20 cellular contexts compared by ENCODE assay signal in genomic region chr21:44592446-44593365, GRCh38. TPM values are rescaled to one million over a fixed set of nuclear protein-coding genes. Genes with fewer than 3 reads are reported as not detected.
DNase-seq lines count a peak whose midpoint lies in the region; ATAC-seq and TF ChIP-seq lines count a peak whose summit lies in the region.
"Had no signal": no experiment of that assay in that cellular context is flagged by ENCODE, and none has a peak within 500 bp of the region (broad histone marks: within the 10 kb centered on the region; RNA-seq: fewer than 3 reads in every experiment).

TSS of gene KRTAP10-6 (minus strand) at chr21:44592505. CDS start at chr21:44592484, 21 bp downstream.

- DNase-seq in activated CD8-positive, alpha-beta memory T cell treated with anti-CD3 and anti-CD28 coated beads, Interleukin-2, amount 10 ng/mL, durations not matched to agents 7 days and 5 days, result peak; percentile 37
- no peak for DNase-seq in activated CD8-positive, alpha-beta memory T cell treated with anti-CD3 and anti-CD28 coated beads for 24 hours
- DNase-seq in Peyer's patch (peak in 2 of 3 donors; percentile 37 to 46), right lobe of liver (peak in 1 of 3 donors; percentile 51), body of pancreas (no peak), foreskin fibroblast (no peak)
- DNase-seq in stimulated activated CD8-positive, alpha-beta memory T cell treated with anti-CD3 and anti-CD28 coated beads, Interleukin-4, amount 100 ng/mL, for 48 hours, result peak; percentile 16
- DNase-seq in stimulated activated naive B cell treated with anti-CD40 and anti-IgM and Interleukin-4, amounts not matched to agents 10 μg/mL and 1 μg/mL and 100 μg/mL, for 72 hours, result no peak
- DNase-seq: CD4-positive, alpha-beta T cell; central memory CD4-positive, alpha-beta T cell; esophagus squamous epithelium; immature natural killer cell; NCI-H1930; NCI-H510A had no signal

- H3K4me3 Mint-ChIP-seq in activated CD8-positive, alpha-beta memory T cell treated with anti-CD3 and anti-CD28 coated beads, Interleukin-2, amount 10 ng/mL, durations not matched to agents 7 days and 5 days, result no peak within 1 kb of the TSS
- no peak within 1 kb of the TSS for H3K4me3 Mint-ChIP-seq in stimulated activated naive B cell treated with anti-CD40 and anti-IgM and Interleukin-4, amounts not matched to agents 10 μg/mL and 1 μg/mL and 100 μg/mL, for 72 hours
- H3K4me3 Mint-ChIP-seq: CD4-positive, alpha-beta T cell; immature natural killer cell; stimulated activated effector memory CD8-positive, alpha-beta T cell treated with anti-CD3 and anti-CD28 coated beads, Interleukin-12 subunit alpha, Interleukin-12 subunit beta, amount 100 ng/mL, for 72 hours had no signal

- CTCF ChIA-PET in activated CD8-positive, alpha-beta memory T cell treated with anti-CD3 and anti-CD28 coated beads, Interleukin-2, amount 10 ng/mL, durations not matched to agents 7 days and 5 days (lab: Charles Lee), result no interaction called here

- H3K4me1 ChIP-seq in Peyer's patch (no peaks in the 10 kb centered on the region), right lobe of liver (peaks cover 0 to 8% (median 0%) of the 10 kb centered on the region in 4 donors), body of pancreas (no peaks in the 10 kb centered on the region)
- H3K4me1 ChIP-seq: SJSA1 had no signal

- no peaks in the 10 kb centered on the region for H3K36me3 Mint-ChIP-seq in activated CD8-positive, alpha-beta memory T cell treated with anti-CD3 and anti-CD28 coated beads, Interleukin-2, amount 10 ng/mL, durations not matched to agents 7 days and 5 days
- no peaks in the 10 kb centered on the region for H3K36me3 Mint-ChIP-seq in stimulated activated naive B cell treated with anti-CD40 and anti-IgM and Interleukin-4, amounts not matched to agents 10 μg/mL and 1 μg/mL and 100 μg/mL, for 72 hours
- H3K36me3 Mint-ChIP-seq: immature natural killer cell; stimulated activated effector memory CD8-positive, alpha-beta T cell treated with anti-CD3 and anti-CD28 coated beads, Interleukin-12 subunit alpha, Interleukin-12 subunit beta, amount 100 ng/mL, for 72 hours had no signal

- H3K36me3 ChIP-seq in Peyer's patch, result no peaks in the 10 kb centered on the region
- H3K36me3 ChIP-seq in right lobe of liver, result no peaks in the 10 kb centered on the region
- no peaks in the 10 kb centered on the region for H3K36me3 ChIP-seq in body of pancreas (replicated peaks in 1 of 2; ENCODE audit: insufficient read depth in 1 of 2, low read depth in 2 of 2)
- H3K36me3 ChIP-seq: esophagus squamous epithelium, SJSA1, thoracic aorta had no signal

- H3K27ac Mint-ChIP-seq in activated CD8-positive, alpha-beta memory T cell treated with anti-CD3 and anti-CD28 coated beads, Interleukin-2, amount 10 ng/mL, durations not matched to agents 7 days and 5 days, result no peak within 1 kb of the TSS
- no peak within 1 kb of the TSS for H3K27ac Mint-ChIP-seq in stimulated activated naive B cell treated with anti-CD40 and anti-IgM and Interleukin-4, amounts not matched to agents 10 μg/mL and 1 μg/mL and 100 μg/mL, for 72 hours
- H3K27ac Mint-ChIP-seq: CD4-positive, alpha-beta T cell; immature natural killer cell; stimulated activated effector memory CD8-positive, alpha-beta T cell treated with anti-CD3 and anti-CD28 coated beads, Interleukin-12 subunit alpha, Interleukin-12 subunit beta, amount 100 ng/mL, for 72 hours had no signal

- H3K27me3 ChIP-seq in Peyer's patch (no peaks in the 10 kb centered on the region), right lobe of liver (no peaks in the 10 kb centered on the region), body of pancreas (no peaks in the 10 kb centered on the region)

- H3K27me3 Mint-ChIP-seq in activated CD8-positive, alpha-beta memory T cell treated with anti-CD3 and anti-CD28 coated beads, Interleukin-2, amount 10 ng/mL, durations not matched to agents 7 days and 5 days, result peaks cover 9% of the 10 kb centered on the region
- H3K27me3 Mint-ChIP-seq in stimulated activated naive B cell treated with anti-CD40 and anti-IgM and Interleukin-4, amounts not matched to agents 10 μg/mL and 1 μg/mL and 100 μg/mL, for 72 hours, result peaks cover 25 to 28% of the 10 kb centered on the region in 2 donors

- no peak within 1 kb of the TSS for H3K27ac ChIP-seq in Peyer's patch
- H3K27ac ChIP-seq in right lobe of liver, result peak within 1 kb of the TSS in 1 of 3 donors; percentile 53
- no peak within 1 kb of the TSS for H3K27ac ChIP-seq in body of pancreas
- H3K27ac ChIP-seq: esophagus squamous epithelium, SJSA1, thoracic aorta had no signal

- no peak within 1 kb of the TSS for H3K4me3 ChIP-seq in Peyer's patch
- no peak within 1 kb of the TSS for H3K4me3 ChIP-seq in right lobe of liver
- no peak within 1 kb of the TSS for H3K4me3 ChIP-seq in body of pancreas
- H3K4me3 ChIP-seq in foreskin fibroblast (ENCODE audit: low read depth in 1 of 2, low read length in 2 of 2), result no peak within 1 kb of the TSS
- H3K4me3 ChIP-seq: SJSA1, thoracic aorta had no signal

- H3K4me1 Mint-ChIP-seq in activated CD8-positive, alpha-beta memory T cell treated with anti-CD3 and anti-CD28 coated beads, Interleukin-2, amount 10 ng/mL, durations not matched to agents 7 days and 5 days, result no peaks in the 10 kb centered on the region
- no peaks in the 10 kb centered on the region for H3K4me1 Mint-ChIP-seq in stimulated activated naive B cell treated with anti-CD40 and anti-IgM and Interleukin-4, amounts not matched to agents 10 μg/mL and 1 μg/mL and 100 μg/mL, for 72 hours
- H3K4me1 Mint-ChIP-seq: immature natural killer cell had no signal

- TF ChIP-seq POLR2A in Peyer's patch (IDR thresholded peaks at IDR 0.05) (no peak), right lobe of liver (IDR thresholded peaks at IDR 0.05) (no peak), body of pancreas (IDR thresholded peaks at IDR 0.05) (no peak)

- no peak for ATAC-seq in activated CD8-positive, alpha-beta memory T cell treated with anti-CD3 and anti-CD28 coated beads, Interleukin-2, amount 10 ng/mL, durations not matched to agents 7 days and 5 days
- ATAC-seq in right lobe of liver (peak; percentile 7 to 51 (median 22)), body of pancreas (no peak)
- ATAC-seq in stimulated activated naive B cell treated with anti-CD40 and anti-IgM and Interleukin-4, amounts not matched to agents 10 μg/mL and 1 μg/mL and 100 μg/mL, for 72 hours (replicated peaks), result no peak
- ATAC-seq: stimulated activated effector memory CD8-positive, alpha-beta T cell treated with anti-CD3 and anti-CD28 coated beads, Interleukin-12 subunit alpha, Interleukin-12 subunit beta, amount 100 ng/mL, for 72 hours had no signal

- 50% methylated on average over 1 of the region's 33 CpGs for WGBS in right lobe of liver (ENCODE audit: insufficient coverage, low coverage, low lambda C conversion rate, missing lambda C conversion rate)
- WGBS in body of pancreas, 2 donors, result 50 to 52% methylated on average over 8 to 32 of the region's 33 CpGs

- H3K9me3 Mint-ChIP-seq in activated CD8-positive, alpha-beta memory T cell treated with anti-CD3 and anti-CD28 coated beads, Interleukin-2, amount 10 ng/mL, durations not matched to agents 7 days and 5 days (ENCODE audit: low read depth), result no peaks in the 10 kb centered on the region
- H3K9me3 Mint-ChIP-seq in stimulated activated naive B cell treated with anti-CD40 and anti-IgM and Interleukin-4, amounts not matched to agents 10 μg/mL and 1 μg/mL and 100 μg/mL, for 72 hours, result no peaks in the 10 kb centered on the region
- H3K9me3 Mint-ChIP-seq: CD4-positive, alpha-beta T cell; immature natural killer cell; stimulated activated effector memory CD8-positive, alpha-beta T cell treated with anti-CD3 and anti-CD28 coated beads, Interleukin-12 subunit alpha, Interleukin-12 subunit beta, amount 100 ng/mL, for 72 hours had no signal

- no peaks in the 10 kb centered on the region for H3K9me3 ChIP-seq in Peyer's patch
- no peaks in the 10 kb centered on the region for H3K9me3 ChIP-seq in right lobe of liver
- no peaks in the 10 kb centered on the region for H3K9me3 ChIP-seq in body of pancreas
- H3K9me3 ChIP-seq: esophagus squamous epithelium, SJSA1, thoracic aorta had no signal

- intact Hi-C loops in right lobe of liver (cut with DNase I) (no loop called here), body of pancreas (cut with DNase I) (no loop called here)

- TF ChIP-seq CTCF in Peyer's patch (IDR thresholded peaks at IDR 0.05), result no peak
- no peak for TF ChIP-seq CTCF in right lobe of liver (IDR thresholded peaks at IDR 0.05)
- TF ChIP-seq CTCF in body of pancreas (IDR thresholded peaks at IDR 0.05), result no peak
- TF ChIP-seq CTCF in foreskin fibroblast (IDR thresholded peaks at IDR 0.05; ENCODE audit: low read depth, low read length), result no peak

RNA-seq across cellular contexts. Expression of gene KRTAP10-6, which starts in this region (rescaled TPM):
- not detected for total RNA-seq in activated CD8-positive, alpha-beta memory T cell treated with anti-CD3 and anti-CD28 coated beads, Interleukin-2, amount 10 ng/mL, durations not matched to agents 7 days and 5 days
- total RNA-seq in Peyer's patch (not detected), right lobe of liver (not detected), body of pancreas (not detected)
- total RNA-seq: activated CD8-positive, alpha-beta memory T cell treated with anti-CD3 and anti-CD28 coated beads for 36 hours; CD4-positive, alpha-beta T cell; esophagus squamous epithelium; OCI-LY7; SJSA1; T-helper 2 cell treated with Interferon-gamma antibody and Interleukin-4, amounts not matched to agents 100 ng/mL and 5 ng/mL, for 36 hours; thoracic aorta had no signal

Comparison
In these comparisons a context has a peak if more than half of its experiments do, and no peak if none do; other contexts are left out.
1. Peak in DNase-seq in activated CD8-positive, alpha-beta memory T cell treated with anti-CD3 and anti-CD28 coated beads, Interleukin-2, amount 10 ng/mL, durations not matched to agents 7 days and 5 days; RNA of the gene not detected or under 1 TPM.
2. Peak in DNase-seq in Peyer's patch; RNA of the gene not detected or under 1 TPM.
3. Peak in ATAC-seq in right lobe of liver; RNA of the gene not detected or under 1 TPM.